ENCODE assay signal across 8 cellular contexts in the genomic region with DNA sequence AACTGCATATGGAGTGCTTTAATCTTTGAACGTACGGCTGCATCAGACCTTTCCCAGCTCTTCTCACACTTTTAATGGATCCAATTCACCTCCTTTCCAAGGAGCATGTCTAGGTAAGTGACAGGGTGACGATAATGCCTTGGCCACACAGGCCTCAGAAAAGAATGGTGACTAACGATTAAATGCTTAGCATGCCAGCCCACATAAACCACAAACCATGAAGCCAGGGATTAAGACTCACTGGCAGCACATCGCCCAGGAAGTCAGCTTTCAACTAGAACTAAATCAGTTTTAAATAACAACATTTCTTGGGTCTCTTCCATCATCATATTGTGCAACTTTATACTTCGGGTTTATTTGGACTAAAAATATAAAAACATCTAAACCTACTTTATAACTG. TPM values are rescaled to one million over a fixed set of nuclear protein-coding genes. Genes with fewer than 3 reads are reported as not detected.
A peak's percentile ranks its signal among the peaks of the same experiment; 100 is the strongest.
DNase-seq lines count a peak whose midpoint lies in the region; ATAC-seq and TF ChIP-seq lines count a peak whose summit lies in the region.

No MANE protein-coding gene starts in this region.

- H3K9me3 ChIP-seq in left ventricle myocardium inferior (replicated peaks), result peaks cover 5% of the 10 kb centered on the region

- intact Hi-C loops in left ventricle myocardium inferior (cut with micrococcal nuclease), result no loop called here

- H3K4me3 ChIP-seq in left ventricle myocardium inferior, result no peak overlapping the region

- H3K27me3 ChIP-seq in left ventricle myocardium inferior (ENCODE audit: low read depth), result no peaks in the 10 kb centered on the region

- H3K4me1 ChIP-seq in left ventricle myocardium inferior, result peaks cover 25% of the 10 kb centered on the region

- H3K36me3 ChIP-seq in left ventricle myocardium inferior, result no peaks in the 10 kb centered on the region

- no peak for ATAC-seq in HG03175 (IDR thresholded peaks at IDR 0.05; ENCODE audit: unreplicated experiment)

- peak overlapping the region; percentile 57 for H3K27ac ChIP-seq in left ventricle myocardium inferior (replicated peaks)

- TF ChIP-seq CTCF in left ventricle myocardium inferior (IDR thresholded peaks at IDR 0.05; ENCODE audit: borderline replicate concordance), result no peak

- peak; percentile 4 for DNase-seq in activated CD8-positive, alpha-beta memory T cell treated with anti-CD3 and anti-CD28 coated beads, Interleukin-2, amount 50 U/mL, for 24 hours (ENCODE audit: extremely low read depth)
- DNase-seq in activated CD8-positive, alpha-beta memory T cell treated with anti-CD3 and anti-CD28 coated beads, Interleukin-2, amount 50 U/mL, for 48 hours, result no peak
- peak; percentile 36 to 59 for DNase-seq in activated CD4-positive, alpha-beta T cell treated with anti-CD3 and anti-CD28 coated beads, Interleukin-2, amount 50 U/mL, for 48 hours
- DNase-seq in left ventricle myocardium inferior (no peak), stromal cell of bone marrow (ENCODE audit: low read depth) (peak; percentile 89), cerebellar cortex (ENCODE audit: low spot score) (no peak), COR-L47 (lab: John Stamatoyannopoulos, UW) (no peak)

RNA-seq across cellular contexts. Expression of gene INPP4B, which starts 28.7 kb away (rescaled TPM):
- total RNA-seq in left ventricle myocardium inferior, result 61.1 TPM

Comparison
In these comparisons a context has a peak if more than half of its experiments do, and no peak if none do; other contexts are left out.
1. DNase-seq: peak in activated CD8-positive, alpha-beta memory T cell treated with anti-CD3 and anti-CD28 coated beads, Interleukin-2, amount 50 U/mL, for 24 hours (single experiment), activated CD4-positive, alpha-beta T cell treated with anti-CD3 and anti-CD28 coated beads, Interleukin-2, amount 50 U/mL, for 48 hours (2 of 2) and stromal cell of bone marrow (single experiment); none in activated CD8-positive, alpha-beta memory T cell treated with anti-CD3 and anti-CD28 coated beads, Interleukin-2, amount 50 U/mL, for 48 hours (single experiment), left ventricle myocardium inferior (single experiment), cerebellar cortex (single experiment) and COR-L47 (single experiment).